8 cellular contexts compared by ENCODE assay signal in the genomic region with DNA sequence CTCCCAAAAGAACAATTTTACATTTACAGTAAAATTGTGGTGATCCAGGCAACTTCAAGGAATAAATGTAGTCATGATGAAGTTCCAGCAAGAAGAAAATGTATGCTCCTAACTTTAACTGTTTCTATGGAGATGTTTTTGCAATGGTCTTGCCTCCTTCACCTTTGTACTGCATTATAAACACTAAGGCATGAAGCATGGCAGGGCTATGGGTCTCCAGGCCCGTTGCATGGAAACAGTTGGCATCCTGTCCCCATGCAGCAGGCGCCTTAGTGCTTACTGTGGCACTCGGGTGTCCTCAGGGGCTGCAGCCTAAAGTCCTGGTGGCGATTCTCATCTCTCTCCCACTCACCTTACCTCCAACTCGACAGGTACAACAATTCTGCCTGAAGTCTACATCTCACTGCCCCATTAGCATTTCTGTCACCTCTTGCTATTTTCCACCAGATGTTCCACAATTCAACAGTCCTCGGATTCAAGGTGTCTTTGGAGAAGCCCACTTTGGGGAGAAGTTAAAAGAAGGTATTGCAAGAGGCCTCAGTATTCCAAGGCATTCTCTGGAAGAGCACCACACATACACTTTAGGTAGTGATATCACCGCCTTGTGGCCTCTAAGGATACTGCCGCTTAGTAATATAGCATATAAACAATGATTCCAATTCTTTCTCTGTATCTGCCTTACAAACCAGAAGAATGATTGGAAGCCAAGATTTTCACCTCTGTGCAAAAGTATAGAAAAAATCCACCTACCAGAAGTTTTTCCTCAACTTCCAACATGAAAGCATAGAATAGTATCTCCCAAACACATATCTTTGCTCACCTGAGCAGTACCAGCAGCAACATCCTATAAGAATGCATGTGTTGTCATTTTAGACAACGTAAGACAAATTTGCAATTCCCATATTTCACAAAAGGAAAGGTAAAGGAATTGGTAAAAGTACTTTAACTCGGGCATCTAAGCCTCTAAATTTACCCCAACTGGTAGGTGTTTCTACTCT. TPM values are rescaled to one million over a fixed set of nuclear protein-coding genes. Genes with fewer than 3 reads are reported as not detected.
DNase-seq lines count a peak whose midpoint lies in the region; ATAC-seq and TF ChIP-seq lines count a peak whose summit lies in the region.
"Had no signal": no experiment of that assay in that cellular context is flagged by ENCODE, and none has a peak within 500 bp of the region (broad histone marks: within the 10 kb centered on the region; RNA-seq: fewer than 3 reads in every experiment).

No MANE protein-coding gene starts in this region.

- H3T11ph ChIP-seq in H9 (ENCODE audit: low read length) = no peak overlapping the region

- H3K14ac ChIP-seq in H9 (ENCODE audit: insufficient read depth, low read length) = no peak overlapping the region

- DNase-seq in EL = peak; percentile 60
- no peak for DNase-seq in H9
- DNase-seq in NCI-H774 (lab: John Stamatoyannopoulos, UW) = peak; percentile 46
- peak in 2 of 10 donors; percentile 41 to 53 for DNase-seq in dorsolateral prefrontal cortex
- no peak for DNase-seq in neural crest cell (ENCODE audit: low read depth, low spot score)
- DNase-seq in NOMO-1 treated with dmso at 0.1 percent for 144 hours (lab: John Stamatoyannopoulos, UW; ENCODE audit: unreplicated experiment) = no peak

- H3K4me3 ChIP-seq in dorsolateral prefrontal cortex = peak overlapping the region in 25 of 59 donors; percentile 3 to 96 (median 19)

- no peak overlapping the region; a peak in 1 of 7 replicates for H3K27ac Mint-ChIP-seq in H9
- no peak overlapping the region for H3K27ac Mint-ChIP-seq in neural crest cell (ENCODE audit: unreplicated experiment)

- no peak overlapping the region for H2BK15ac ChIP-seq in H9 (ENCODE audit: low read depth, low read length)

- H3K9ac ChIP-seq in H9 (ENCODE audit: extremely low read depth, insufficient read length, low read length) = no peak overlapping the region

- H3K4me2 ChIP-seq in H9 (ENCODE audit: insufficient read depth, insufficient read length, low read length) = no peak overlapping the region

- H2BK5ac ChIP-seq in H9 (ENCODE audit: insufficient read length, low read length) = no peak overlapping the region

- no peak overlapping the region for H3K18ac ChIP-seq in H9 (ENCODE audit: insufficient read length, low read depth, low read length)

- no peaks in the 10 kb centered on the region for H3K23me2 ChIP-seq in H9 (ENCODE audit: insufficient read length, low read depth, low read length, poor library complexity, severe bottlenecking)

- ATAC-seq in HG03460 (IDR thresholded peaks at IDR 0.05; ENCODE audit: unreplicated experiment) = no peak

- H3K4me1 Mint-ChIP-seq in H9 (peaks cover 12 to 18% of the 10 kb centered on the region in 2 experiments), neural crest cell (peaks cover 18% of the 10 kb centered on the region)

- H4K20me1 ChIP-seq in H9 (ENCODE audit: control insufficient read depth, insufficient read depth, insufficient read length) = no peaks in the 10 kb centered on the region

- H3K27me3 ChIP-seq in H9 (ENCODE audit: insufficient read depth, low read length) = no peaks in the 10 kb centered on the region
- H3K27me3 ChIP-seq in dorsolateral prefrontal cortex = no peaks in the 10 kb centered on the region

- no peak overlapping the region for H3K56ac ChIP-seq in H9 (ENCODE audit: insufficient read length, low read depth, low read length)

- H3K27ac ChIP-seq in H9 (ENCODE audit: insufficient read length, low read depth, low read length) (no peak overlapping the region), dorsolateral prefrontal cortex (peak overlapping the region in 44 of 59 donors; percentile 0 to 98 (median 46))

- no peak overlapping the region for H4K91ac ChIP-seq in H9 (ENCODE audit: insufficient read length, low read depth, low read length)

- H3K79me2 ChIP-seq in H9 (ENCODE audit: insufficient read depth, low read length) = no peaks in the 10 kb centered on the region; the same call in 1 of the 2 replicates

- H3K9me3 Mint-ChIP-seq in H9 (no peaks in the 10 kb centered on the region), neural crest cell (no peaks in the 10 kb centered on the region)

- peaks cover 7% of the 10 kb centered on the region for H3K79me1 ChIP-seq in H9 (ENCODE audit: insufficient read depth, low read depth, low read length, poor library complexity, severe bottlenecking)

- no peak overlapping the region for H4K5ac ChIP-seq in H9 (ENCODE audit: insufficient read length, low read depth, low read length)

- H2AFZ ChIP-seq in H9 (ENCODE audit: low read length) = no peak overlapping the region

- no peak overlapping the region for H2BK20ac ChIP-seq in H9 (ENCODE audit: low read depth, low read length, poor library complexity, severe bottlenecking)

- no peak overlapping the region for H2BK12ac ChIP-seq in H9 (ENCODE audit: insufficient read length, low read depth, low read length)

- H3K36me3 Mint-ChIP-seq in H9 (ENCODE audit: insufficient read depth in 1 of 3, low read depth in 3 of 3) = peaks cover 0 to 2% (median 0%) of the 10 kb centered on the region in 3 experiments; a peak in 2 of 7 replicates
- H3K36me3 Mint-ChIP-seq in neural crest cell (ENCODE audit: low read depth) = no peaks in the 10 kb centered on the region

- peaks cover 2% of the 10 kb centered on the region; the same call in 1 of the 2 replicates for H3K27me3 Mint-ChIP-seq in H9 (ENCODE audit: low read depth)
- peaks cover 5% of the 10 kb centered on the region for H3K27me3 Mint-ChIP-seq in neural crest cell (ENCODE audit: low read depth)

- no peak overlapping the region for H2BK120ac ChIP-seq in H9 (ENCODE audit: low read depth, low read length, poor library complexity, severe bottlenecking)

- H2AK5ac ChIP-seq in H9 (ENCODE audit: insufficient read length, low read length) = no peak overlapping the region

- H4K8ac ChIP-seq in H9 (replicated peaks; ENCODE audit: insufficient read length, low read depth, low read length) = no peak overlapping the region

- whole genome bisulfite sequencing in H9 (ENCODE audit: extremely low coverage, insufficient read length, low lambda C conversion rate) = no CpG with 5 or more reads among the region's 10 CpGs

- no peaks in the 10 kb centered on the region for H3K9me3 ChIP-seq in H9 (ENCODE audit: control insufficient read depth, low read depth, low read length)

- H3K23ac ChIP-seq in H9 (ENCODE audit: insufficient read length, low read depth, low read length) = no peak overlapping the region

- peak; percentile 77 for TF ChIP-seq CTCF in H9 (conservative IDR thresholded peaks at IDR 0.05)
- TF ChIP-seq CTCF in dorsolateral prefrontal cortex (IDR thresholded peaks at IDR 0.05 in 54 of 56, conservative IDR thresholded peaks at IDR 0.05 in 2 of 56; ENCODE audit: low read depth in 1 of 56, partially characterized antibody in 56 of 56) = peak in 55 of 56 donors; percentile 32 to 73 (median 57)
- TF ChIP-seq CTCF in neural crest cell (conservative IDR thresholded peaks at IDR 0.05) = peak; percentile 70

- intact Hi-C loops in dorsolateral prefrontal cortex (cut with DNase I) = loop anchor here (5.0 to 10.0 kb wide), 3 partner anchors 109 to 263 kb away; no protein-coding TSS in a partner anchor

- H3K4me3 Mint-ChIP-seq in H9 = no peak overlapping the region
- peak overlapping the region; percentile 52 for H3K4me3 Mint-ChIP-seq in neural crest cell

- H3K4me1 ChIP-seq in H9 (ENCODE audit: insufficient read depth, low read length) = peaks cover 3% of the 10 kb centered on the region

- H3K4ac ChIP-seq in H9 (ENCODE audit: low read depth, low read length) = no peak overlapping the region

RNA-seq across cellular contexts. Expression of a gene that starts 5.1 kb away (rescaled TPM):
- total RNA-seq in H9 (2021) (6.3 and 7.8 TPM in 2 replicates), dorsolateral prefrontal cortex (100 to 1,000 TPM in 105 of 120 experiments, 10 to 100 TPM in 15; 63.9 to 237 (median 123) TPM), neural crest cell (19.6 and 21.3 TPM in 2 replicates)
- total RNA-seq: activated CD8-positive, alpha-beta memory T cell treated with anti-CD3 and anti-CD28 coated beads for 36 hours had no signal

Comparison
In these comparisons a context has a peak if more than half of its experiments do, and no peak if none do; other contexts are left out.
1. DNase-seq: peak in EL (single experiment) and NCI-H774 (single experiment); none in H9 (single experiment), neural crest cell (single experiment) and NOMO-1 treated with dmso at 0.1 percent for 144 hours (single experiment).
2. Peak in every context shown above with its lines, with median percentiles within 50 percentile points of each other: CTCF ChIP-seq.